ENCODE assay signal across 13 cellular contexts in the genomic region with DNA sequence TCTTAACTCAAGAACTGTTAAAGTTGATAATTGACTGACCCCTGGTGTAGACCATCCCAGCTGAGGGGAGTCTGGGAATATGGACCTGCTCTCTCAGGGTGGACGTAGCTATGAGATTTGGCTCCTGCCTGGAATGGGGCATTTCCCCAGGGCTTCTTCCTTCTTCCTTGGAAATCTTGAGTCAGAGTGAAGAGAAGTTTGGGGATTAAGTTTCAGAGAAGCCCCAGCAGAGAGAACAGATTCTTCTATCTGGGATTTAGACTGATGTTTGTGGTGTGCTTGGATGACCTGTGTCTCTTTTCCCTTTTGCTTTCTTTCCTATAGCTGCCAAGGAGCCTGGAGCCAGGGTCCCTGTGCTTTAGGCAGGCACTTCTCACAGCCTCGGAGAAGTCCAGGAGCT.
"Had no signal": no experiment of that assay in that cellular context is flagged by ENCODE, and none has a peak within 500 bp of the region (broad histone marks: within the 10 kb centered on the region; RNA-seq: fewer than 3 reads in every experiment).

No MANE protein-coding gene starts in this region.

- H3K27me3 Mint-ChIP-seq: activated naive CD8-positive, alpha-beta T cell had no signal

- H3K27ac Mint-ChIP-seq: activated naive CD8-positive, alpha-beta T cell had no signal

- H3K4me1 ChIP-seq: foreskin keratinocyte, psoas muscle, thyroid gland had no signal

- H3K27me3 ChIP-seq: foreskin keratinocyte, thyroid gland had no signal

- H3K9me3 ChIP-seq: psoas muscle, thyroid gland had no signal

- H3K4me3 ChIP-seq: psoas muscle, smooth muscle cell, thyroid gland had no signal

- H3K4me3 Mint-ChIP-seq: activated naive CD8-positive, alpha-beta T cell; neural crest cell had no signal

- H3K4me1 Mint-ChIP-seq: neural crest cell had no signal

- H3K9me3 Mint-ChIP-seq: neural crest cell had no signal

- H3K27ac ChIP-seq: foreskin keratinocyte, psoas muscle, thyroid gland had no signal

- DNase-seq: activated CD4-positive, alpha-beta T cell treated with anti-CD3 and anti-CD28 coated beads, Interleukin-2, amount 50 U/mL, for 1 hour; amniotic stem cell; foreskin keratinocyte; mammary epithelial cell; psoas muscle; right cardiac atrium; stimulated activated CD4-positive, alpha-beta T cell treated with anti-CD3 and anti-CD28 coated beads, Interleukin-4, amount 100 ng/mL, for 1 hour; T-helper 1 cell; T-helper 9 cell; thyroid gland had no signal
